Comparison of ENCODE assay signal across 1 cellular context in the genomic region with DNA sequence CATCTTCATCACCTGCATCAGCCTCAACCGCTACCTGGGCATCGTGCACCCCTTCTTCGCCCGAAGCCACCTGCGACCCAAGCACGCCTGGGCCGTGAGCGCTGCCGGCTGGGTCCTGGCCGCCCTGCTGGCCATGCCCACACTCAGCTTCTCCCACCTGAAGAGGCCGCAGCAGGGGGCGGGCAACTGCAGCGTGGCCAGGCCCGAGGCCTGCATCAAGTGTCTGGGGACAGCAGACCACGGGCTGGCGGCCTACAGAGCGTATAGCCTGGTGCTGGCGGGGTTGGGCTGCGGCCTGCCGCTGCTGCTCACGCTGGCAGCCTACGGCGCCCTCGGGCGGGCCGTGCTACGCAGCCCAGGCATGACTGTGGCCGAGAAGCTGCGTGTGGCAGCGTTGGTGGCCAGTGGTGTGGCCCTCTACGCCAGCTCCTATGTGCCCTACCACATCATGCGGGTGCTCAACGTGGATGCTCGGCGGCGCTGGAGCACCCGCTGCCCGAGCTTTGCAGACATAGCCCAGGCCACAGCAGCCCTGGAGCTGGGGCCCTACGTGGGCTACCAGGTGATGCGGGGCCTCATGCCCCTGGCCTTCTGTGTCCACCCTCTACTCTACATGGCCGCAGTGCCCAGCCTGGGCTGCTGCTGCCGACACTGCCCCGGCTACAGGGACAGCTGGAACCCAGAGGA.
TF ChIP-seq lines count a peak whose summit lies in the region.

No MANE protein-coding gene starts in this region.

TF ChIP-seq in H1, 55 proteins besides CTCF, POLR2A, EP300 and RAD21:
- TF ChIP-seq HDAC2 (IDR thresholded peaks at IDR 0.05; ENCODE audit: borderline replicate concordance in 1 of 2, low read depth in 2 of 2, low read length in 2 of 2) (no peak), ASH2L (IDR thresholded peaks at IDR 0.05; ENCODE audit: low read length) (no peak), CEBPB (IDR thresholded peaks at IDR 0.05; ENCODE audit: low read depth, low read length) (no peak), SP1 (IDR thresholded peaks at IDR 0.05; ENCODE audit: low read depth, low read length) (no peak), CHD1 (IDR thresholded peaks at IDR 0.05; ENCODE audit: low read depth, low read length) (no peak), TAF1 (IDR thresholded peaks at IDR 0.05; ENCODE audit: low read depth, low read length) (0 out of 2 replicates have a peak, but pooled peaks have one; percentile 8), HDAC6 (IDR thresholded peaks at IDR 0.05; ENCODE audit: low read depth, low read length) (no peak), PHF8 (conservative IDR thresholded peaks at IDR 0.05; ENCODE audit: low read depth, low read length) (no peak), POLR2AphosphoS5 (IDR thresholded peaks at IDR 0.05; ENCODE audit: low read depth, low read length) (peak; percentile 22; the same call in 1 of the 2 replicates), BACH1 (IDR thresholded peaks at IDR 0.05; ENCODE audit: low read length) (no peak), KDM1A (IDR thresholded peaks at IDR 0.05; ENCODE audit: borderline replicate concordance, low read length) (no peak), SRF (IDR thresholded peaks at IDR 0.05; ENCODE audit: low read depth, low read length) (no peak), BRCA1 (IDR thresholded peaks at IDR 0.05; ENCODE audit: low read depth, low read length) (no peak), SAP30 (IDR thresholded peaks at IDR 0.05; ENCODE audit: insufficient read depth, insufficient replicate concordance, low read length) (no peak), GABPA (IDR thresholded peaks at IDR 0.05; ENCODE audit: borderline replicate concordance, insufficient read depth, low read length) (no peak), KDM5A (IDR thresholded peaks at IDR 0.05; ENCODE audit: low read length) (no peak), TCF12 (IDR thresholded peaks at IDR 0.05; ENCODE audit: low read depth, low read length) (no peak), SUZ12 (IDR thresholded peaks at IDR 0.05; ENCODE audit: low read length) (no peak), CHD2 (IDR thresholded peaks at IDR 0.05; ENCODE audit: low read length) (no peak; the same call in 1 of the 2 replicates), BCL11A (IDR thresholded peaks at IDR 0.05; ENCODE audit: low read depth in 2 of 2, low read length in 2 of 2) (no peak), MAFK (IDR thresholded peaks at IDR 0.05; ENCODE audit: low read depth, low read length) (no peak), TBP (IDR thresholded peaks at IDR 0.05; ENCODE audit: low read depth, low read length) (no peak)
- TF ChIP-seq, protein P1, sequence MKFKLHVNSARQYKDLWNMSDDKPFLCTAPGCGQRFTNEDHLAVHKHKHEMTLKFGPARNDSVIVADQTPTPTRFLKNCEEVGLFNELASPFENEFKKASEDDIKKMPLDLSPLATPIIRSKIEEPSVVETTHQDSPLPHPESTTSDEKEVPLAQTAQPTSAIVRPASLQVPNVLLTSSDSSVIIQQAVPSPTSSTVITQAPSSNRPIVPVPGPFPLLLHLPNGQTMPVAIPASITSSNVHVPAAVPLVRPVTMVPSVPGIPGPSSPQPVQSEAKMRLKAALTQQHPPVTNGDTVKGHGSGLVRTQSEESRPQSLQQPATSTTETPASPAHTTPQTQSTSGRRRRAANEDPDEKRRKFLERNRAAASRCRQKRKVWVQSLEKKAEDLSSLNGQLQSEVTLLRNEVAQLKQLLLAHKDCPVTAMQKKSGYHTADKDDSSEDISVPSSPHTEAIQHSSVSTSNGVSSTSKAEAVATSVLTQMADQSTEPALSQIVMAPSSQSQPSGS (IDR thresholded peaks at IDR 0.05; ENCODE audit: low read length) = 0 out of 2 replicates have a peak, but pooled peaks have one; percentile 8
- TF ChIP-seq, protein P2, sequence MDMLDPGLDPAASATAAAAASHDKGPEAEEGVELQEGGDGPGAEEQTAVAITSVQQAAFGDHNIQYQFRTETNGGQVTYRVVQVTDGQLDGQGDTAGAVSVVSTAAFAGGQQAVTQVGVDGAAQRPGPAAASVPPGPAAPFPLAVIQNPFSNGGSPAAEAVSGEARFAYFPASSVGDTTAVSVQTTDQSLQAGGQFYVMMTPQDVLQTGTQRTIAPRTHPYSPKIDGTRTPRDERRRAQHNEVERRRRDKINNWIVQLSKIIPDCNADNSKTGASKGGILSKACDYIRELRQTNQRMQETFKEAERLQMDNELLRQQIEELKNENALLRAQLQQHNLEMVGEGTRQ (IDR thresholded peaks at IDR 0.05; ENCODE audit: low read length) = no peak
- TF ChIP-seq, protein P3, sequence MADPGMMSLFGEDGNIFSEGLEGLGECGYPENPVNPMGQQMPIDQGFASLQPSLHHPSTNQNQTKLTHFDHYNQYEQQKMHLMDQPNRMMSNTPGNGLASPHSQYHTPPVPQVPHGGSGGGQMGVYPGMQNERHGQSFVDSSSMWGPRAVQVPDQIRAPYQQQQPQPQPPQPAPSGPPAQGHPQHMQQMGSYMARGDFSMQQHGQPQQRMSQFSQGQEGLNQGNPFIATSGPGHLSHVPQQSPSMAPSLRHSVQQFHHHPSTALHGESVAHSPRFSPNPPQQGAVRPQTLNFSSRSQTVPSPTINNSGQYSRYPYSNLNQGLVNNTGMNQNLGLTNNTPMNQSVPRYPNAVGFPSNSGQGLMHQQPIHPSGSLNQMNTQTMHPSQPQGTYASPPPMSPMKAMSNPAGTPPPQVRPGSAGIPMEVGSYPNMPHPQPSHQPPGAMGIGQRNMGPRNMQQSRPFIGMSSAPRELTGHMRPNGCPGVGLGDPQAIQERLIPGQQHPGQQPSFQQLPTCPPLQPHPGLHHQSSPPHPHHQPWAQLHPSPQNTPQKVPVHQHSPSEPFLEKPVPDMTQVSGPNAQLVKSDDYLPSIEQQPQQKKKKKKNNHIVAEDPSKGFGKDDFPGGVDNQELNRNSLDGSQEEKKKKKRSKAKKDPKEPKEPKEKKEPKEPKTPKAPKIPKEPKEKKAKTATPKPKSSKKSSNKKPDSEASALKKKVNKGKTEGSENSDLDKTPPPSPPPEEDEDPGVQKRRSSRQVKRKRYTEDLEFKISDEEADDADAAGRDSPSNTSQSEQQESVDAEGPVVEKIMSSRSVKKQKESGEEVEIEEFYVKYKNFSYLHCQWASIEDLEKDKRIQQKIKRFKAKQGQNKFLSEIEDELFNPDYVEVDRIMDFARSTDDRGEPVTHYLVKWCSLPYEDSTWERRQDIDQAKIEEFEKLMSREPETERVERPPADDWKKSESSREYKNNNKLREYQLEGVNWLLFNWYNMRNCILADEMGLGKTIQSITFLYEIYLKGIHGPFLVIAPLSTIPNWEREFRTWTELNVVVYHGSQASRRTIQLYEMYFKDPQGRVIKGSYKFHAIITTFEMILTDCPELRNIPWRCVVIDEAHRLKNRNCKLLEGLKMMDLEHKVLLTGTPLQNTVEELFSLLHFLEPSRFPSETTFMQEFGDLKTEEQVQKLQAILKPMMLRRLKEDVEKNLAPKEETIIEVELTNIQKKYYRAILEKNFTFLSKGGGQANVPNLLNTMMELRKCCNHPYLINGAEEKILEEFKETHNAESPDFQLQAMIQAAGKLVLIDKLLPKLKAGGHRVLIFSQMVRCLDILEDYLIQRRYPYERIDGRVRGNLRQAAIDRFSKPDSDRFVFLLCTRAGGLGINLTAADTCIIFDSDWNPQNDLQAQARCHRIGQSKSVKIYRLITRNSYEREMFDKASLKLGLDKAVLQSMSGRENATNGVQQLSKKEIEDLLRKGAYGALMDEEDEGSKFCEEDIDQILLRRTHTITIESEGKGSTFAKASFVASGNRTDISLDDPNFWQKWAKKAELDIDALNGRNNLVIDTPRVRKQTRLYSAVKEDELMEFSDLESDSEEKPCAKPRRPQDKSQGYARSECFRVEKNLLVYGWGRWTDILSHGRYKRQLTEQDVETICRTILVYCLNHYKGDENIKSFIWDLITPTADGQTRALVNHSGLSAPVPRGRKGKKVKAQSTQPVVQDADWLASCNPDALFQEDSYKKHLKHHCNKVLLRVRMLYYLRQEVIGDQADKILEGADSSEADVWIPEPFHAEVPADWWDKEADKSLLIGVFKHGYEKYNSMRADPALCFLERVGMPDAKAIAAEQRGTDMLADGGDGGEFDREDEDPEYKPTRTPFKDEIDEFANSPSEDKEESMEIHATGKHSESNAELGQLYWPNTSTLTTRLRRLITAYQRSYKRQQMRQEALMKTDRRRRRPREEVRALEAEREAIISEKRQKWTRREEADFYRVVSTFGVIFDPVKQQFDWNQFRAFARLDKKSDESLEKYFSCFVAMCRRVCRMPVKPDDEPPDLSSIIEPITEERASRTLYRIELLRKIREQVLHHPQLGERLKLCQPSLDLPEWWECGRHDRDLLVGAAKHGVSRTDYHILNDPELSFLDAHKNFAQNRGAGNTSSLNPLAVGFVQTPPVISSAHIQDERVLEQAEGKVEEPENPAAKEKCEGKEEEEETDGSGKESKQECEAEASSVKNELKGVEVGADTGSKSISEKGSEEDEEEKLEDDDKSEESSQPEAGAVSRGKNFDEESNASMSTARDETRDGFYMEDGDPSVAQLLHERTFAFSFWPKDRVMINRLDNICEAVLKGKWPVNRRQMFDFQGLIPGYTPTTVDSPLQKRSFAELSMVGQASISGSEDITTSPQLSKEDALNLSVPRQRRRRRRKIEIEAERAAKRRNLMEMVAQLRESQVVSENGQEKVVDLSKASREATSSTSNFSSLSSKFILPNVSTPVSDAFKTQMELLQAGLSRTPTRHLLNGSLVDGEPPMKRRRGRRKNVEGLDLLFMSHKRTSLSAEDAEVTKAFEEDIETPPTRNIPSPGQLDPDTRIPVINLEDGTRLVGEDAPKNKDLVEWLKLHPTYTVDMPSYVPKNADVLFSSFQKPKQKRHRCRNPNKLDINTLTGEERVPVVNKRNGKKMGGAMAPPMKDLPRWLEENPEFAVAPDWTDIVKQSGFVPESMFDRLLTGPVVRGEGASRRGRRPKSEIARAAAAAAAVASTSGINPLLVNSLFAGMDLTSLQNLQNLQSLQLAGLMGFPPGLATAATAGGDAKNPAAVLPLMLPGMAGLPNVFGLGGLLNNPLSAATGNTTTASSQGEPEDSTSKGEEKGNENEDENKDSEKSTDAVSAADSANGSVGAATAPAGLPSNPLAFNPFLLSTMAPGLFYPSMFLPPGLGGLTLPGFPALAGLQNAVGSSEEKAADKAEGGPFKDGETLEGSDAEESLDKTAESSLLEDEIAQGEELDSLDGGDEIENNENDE (IDR thresholded peaks at IDR 0.05; ENCODE audit: insufficient replicate concordance, low read length) = no peak
